ENCODE assay signal across 18 cellular contexts in the genomic region with DNA sequence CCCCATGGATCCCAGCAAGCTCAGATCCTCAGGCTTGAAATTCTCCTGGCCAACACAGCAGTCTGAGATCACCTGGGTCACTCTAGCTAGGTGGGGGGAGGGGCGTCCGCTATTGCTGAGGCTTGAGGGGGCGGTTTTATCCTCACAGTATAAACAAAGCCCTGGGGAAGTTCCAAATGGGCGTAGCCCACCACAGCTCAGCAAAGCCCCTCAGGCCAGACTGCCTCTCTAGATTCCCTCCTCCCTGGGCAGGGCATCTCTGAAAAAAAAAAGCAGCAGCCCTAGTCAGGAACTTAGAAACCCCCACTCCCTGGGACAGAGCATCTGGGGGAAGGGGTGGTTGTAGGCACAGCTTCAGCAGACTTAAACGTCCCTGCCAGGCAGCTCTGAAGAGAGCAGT. TPM values are rescaled to one million over a fixed set of nuclear protein-coding genes. Genes with fewer than 3 reads are reported as not detected.
"Had no signal": no experiment of that assay in that cellular context is flagged by ENCODE, and none has a peak within 500 bp of the region (broad histone marks: within the 10 kb centered on the region; RNA-seq: fewer than 3 reads in every experiment).

No MANE protein-coding gene starts in this region.

- H3K27me3 Mint-ChIP-seq: activated CD4-positive, alpha-beta T cell treated with anti-CD3 and anti-CD28 coated beads, Interleukin-2, amount 10 ng/mL, durations not matched to agents 24 days and 14 days; activated naive CD4-positive, alpha-beta T cell treated with anti-CD3 and anti-CD28 coated beads, Interleukin-2, amount 10 ng/mL, durations not matched to agents 7 days and 5 days; activated T-helper 17 cell treated with anti-CD3 and anti-CD28 coated beads, Interleukin-2, amount 50 U/mL, for 72 hours; naive thymus-derived CD8-positive, alpha-beta T cell had no signal

- DNase-seq: activated B cell treated with CpG ODN at 0.5 μM for 24 hours; activated CD4-positive, alpha-beta T cell treated with anti-CD3 and anti-CD28 coated beads, Interleukin-2, amount 10 ng/mL, durations not matched to agents 24 days and 14 days; activated naive CD4-positive, alpha-beta T cell treated with anti-CD3 and anti-CD28 coated beads, Interleukin-2, amount 10 ng/mL, durations not matched to agents 7 days and 5 days; foreskin keratinocyte; head of caudate nucleus; immature natural killer cell; left colon; naive thymus-derived CD8-positive, alpha-beta T cell; psoas muscle; sigmoid colon; stimulated activated CD4-positive, alpha-beta T cell treated with anti-CD3 and anti-CD28 coated beads, Interleukin-2, amount 100 ng/mL, for 24 hours; stimulated activated naive CD4-positive, alpha-beta T cell had no signal

- H3K4me1 Mint-ChIP-seq: activated B cell treated with CpG ODN at 0.5 μM for 24 hours; activated CD4-positive, alpha-beta T cell treated with anti-CD3 and anti-CD28 coated beads, Interleukin-2, amount 10 ng/mL, durations not matched to agents 24 days and 14 days; activated naive CD4-positive, alpha-beta T cell treated with anti-CD3 and anti-CD28 coated beads, Interleukin-2, amount 10 ng/mL, durations not matched to agents 7 days and 5 days; activated T-helper 17 cell treated with anti-CD3 and anti-CD28 coated beads, Interleukin-2, amount 50 U/mL, for 72 hours; immature natural killer cell had no signal

- H3K36me3 Mint-ChIP-seq: activated naive CD4-positive, alpha-beta T cell treated with anti-CD3 and anti-CD28 coated beads, Interleukin-2, amount 10 ng/mL, durations not matched to agents 7 days and 5 days; immature natural killer cell; naive thymus-derived CD8-positive, alpha-beta T cell had no signal

- H3K4me3 Mint-ChIP-seq: activated B cell treated with CpG ODN at 0.5 μM for 24 hours; activated CD4-positive, alpha-beta T cell treated with anti-CD3 and anti-CD28 coated beads, Interleukin-2, amount 10 ng/mL, durations not matched to agents 24 days and 14 days; activated naive CD4-positive, alpha-beta T cell treated with anti-CD3 and anti-CD28 coated beads, Interleukin-2, amount 10 ng/mL, durations not matched to agents 7 days and 5 days; activated T-helper 17 cell treated with anti-CD3 and anti-CD28 coated beads, Interleukin-2, amount 50 U/mL, for 72 hours; immature natural killer cell; naive thymus-derived CD8-positive, alpha-beta T cell; T-helper 1 cell treated with Interleukin-12 subunit alpha and Interleukin-12 subunit beta and Interleukin-4 antibody, amounts not matched to agents 30 μg/mL and 1 μg/mL, for 36 hours had no signal

- H3K9me3 Mint-ChIP-seq: activated CD4-positive, alpha-beta T cell treated with anti-CD3 and anti-CD28 coated beads, Interleukin-2, amount 10 ng/mL, durations not matched to agents 24 days and 14 days had no signal

- H3K36me3 ChIP-seq: cardiac muscle cell, sigmoid colon, suprapubic skin had no signal

- H3K27ac Mint-ChIP-seq: activated B cell treated with CpG ODN at 0.5 μM for 24 hours; activated CD4-positive, alpha-beta T cell treated with anti-CD3 and anti-CD28 coated beads, Interleukin-2, amount 10 ng/mL, durations not matched to agents 24 days and 14 days; activated naive CD4-positive, alpha-beta T cell treated with anti-CD3 and anti-CD28 coated beads, Interleukin-2, amount 10 ng/mL, durations not matched to agents 7 days and 5 days; activated T-helper 17 cell treated with anti-CD3 and anti-CD28 coated beads, Interleukin-2, amount 50 U/mL, for 72 hours; immature natural killer cell; naive thymus-derived CD8-positive, alpha-beta T cell; T-helper 1 cell treated with Interleukin-12 subunit alpha and Interleukin-12 subunit beta and Interleukin-4 antibody, amounts not matched to agents 30 μg/mL and 1 μg/mL, for 36 hours had no signal

- H3K27ac ChIP-seq: cardiac muscle cell, foreskin keratinocyte, psoas muscle, sigmoid colon, suprapubic skin had no signal

- H3K27me3 ChIP-seq: cardiac muscle cell, foreskin keratinocyte, sigmoid colon, suprapubic skin had no signal

- H3K4me3 ChIP-seq: cardiac muscle cell, mucosa of descending colon, psoas muscle, sigmoid colon, suprapubic skin had no signal

- ATAC-seq: activated T-helper 17 cell treated with anti-CD3 and anti-CD28 coated beads, Interleukin-2, amount 50 U/mL, for 72 hours; foreskin keratinocyte; left colon; mucosa of descending colon; naive thymus-derived CD8-positive, alpha-beta T cell; psoas muscle had no signal

- H3K9me3 ChIP-seq: mucosa of descending colon, psoas muscle, sigmoid colon, suprapubic skin had no signal

- H3K4me1 ChIP-seq: foreskin keratinocyte, psoas muscle, sigmoid colon, suprapubic skin had no signal

RNA-seq across cellular contexts. Expression of gene TRPC6, which starts 16.7 kb away (rescaled TPM):
- total RNA-seq: activated B cell treated with CpG ODN at 0.5 μM for 24 hours; activated CD4-positive, alpha-beta T cell treated with anti-CD3 and anti-CD28 coated beads, Interleukin-2, amount 10 ng/mL, durations not matched to agents 24 days and 14 days; activated T-helper 17 cell treated with anti-CD3 and anti-CD28 coated beads, Interleukin-2, amount 50 U/mL, for 72 hours; cardiac muscle cell; endothelial cell of umbilical vein; naive thymus-derived CD8-positive, alpha-beta T cell had no signal
- polyA plus RNA-seq: cardiac muscle cell; endothelial cell of umbilical vein; immature natural killer cell; naive thymus-derived CD8-positive, alpha-beta T cell had no signal
